Comparison of ENCODE assay signal across 9 cellular contexts in genomic region chr3:128170866-128171516, GRCh38. TPM values are rescaled to one million over a fixed set of nuclear protein-coding genes. Genes with fewer than 3 reads are reported as not detected.
DNase-seq lines count a peak whose midpoint lies in the region; ATAC-seq lines count a peak whose summit lies in the region.
"Had no signal": no experiment of that assay in that cellular context is flagged by ENCODE, and none has a peak within 500 bp of the region (broad histone marks: within the 10 kb centered on the region; RNA-seq: fewer than 3 reads in every experiment).

No MANE protein-coding gene starts in this region.

- CTCF ChIA-PET in activated CD4-positive, alpha-beta T cell treated with anti-CD3 and anti-CD28 coated beads for 36 hours (lab: Charles Lee), result interaction anchor here (0.8 kb wide), 1 partner anchor 40 kb away, joined by 3 read pairs; no protein-coding TSS in a partner anchor

- POLR2A ChIA-PET in activated CD4-positive, alpha-beta T cell treated with anti-CD3 and anti-CD28 coated beads for 36 hours (lab: Charles Lee), result interaction anchor here (0.5 to 0.7 kb wide), 2 partner anchors 17 to 113 kb away, joined by 3 to 4 read pairs; no protein-coding TSS in a partner anchor

- peaks cover 2% of the 10 kb centered on the region for H3K36me3 Mint-ChIP-seq in activated CD4-positive, alpha-beta T cell treated with anti-CD3 and anti-CD28 coated beads for 36 hours (ENCODE audit: low read depth)
- no peaks in the 10 kb centered on the region for H3K36me3 Mint-ChIP-seq in activated CD4-positive, alpha-beta T cell treated with anti-CD3 and anti-CD28 coated beads, Interleukin-2, amount 10 ng/mL, durations not matched to agents 24 days and 14 days (ENCODE audit: low read depth)
- H3K36me3 Mint-ChIP-seq: activated naive CD4-positive, alpha-beta T cell treated with anti-CD3 and anti-CD28 coated beads, Interleukin-2, amount 50 U/mL, for 24 hours had no signal

- no peaks in the 10 kb centered on the region for H3K9me3 Mint-ChIP-seq in activated CD4-positive, alpha-beta T cell treated with anti-CD3 and anti-CD28 coated beads for 36 hours (ENCODE audit: low read depth)
- no peaks in the 10 kb centered on the region for H3K9me3 Mint-ChIP-seq in activated CD4-positive, alpha-beta T cell treated with anti-CD3 and anti-CD28 coated beads, Interleukin-2, amount 10 ng/mL, durations not matched to agents 24 days and 14 days
- H3K9me3 Mint-ChIP-seq: activated naive CD4-positive, alpha-beta T cell treated with anti-CD3 and anti-CD28 coated beads, Interleukin-2, amount 50 U/mL, for 24 hours had no signal

- DNase-seq in activated CD4-positive, alpha-beta T cell treated with anti-CD3 and anti-CD28 coated beads for 36 hours, result peak; percentile 18
- DNase-seq in activated CD4-positive, alpha-beta T cell treated with anti-CD3 and anti-CD28 coated beads, Interleukin-2, amount 10 ng/mL, durations not matched to agents 24 days and 14 days, result no peak
- peak; percentile 78 for DNase-seq in NCI-H2171 treated with DMSO at 0.1 percent for 48 hours (lab: John Stamatoyannopoulos, UW)
- peak; percentile 74 for DNase-seq in amniotic epithelial cell (ENCODE audit: low read depth)
- DNase-seq in left cardiac atrium, result peak; percentile 65
- DNase-seq in retina, result peak; percentile 69
- no peak for DNase-seq in activated CD4-positive, alpha-beta T cell treated with anti-CD3 and anti-CD28 coated beads for 1 hour

- H3K27me3 Mint-ChIP-seq in activated CD4-positive, alpha-beta T cell treated with anti-CD3 and anti-CD28 coated beads for 36 hours, result no peaks in the 10 kb centered on the region
- no peaks in the 10 kb centered on the region for H3K27me3 Mint-ChIP-seq in activated CD4-positive, alpha-beta T cell treated with anti-CD3 and anti-CD28 coated beads, Interleukin-2, amount 10 ng/mL, durations not matched to agents 24 days and 14 days
- H3K27me3 Mint-ChIP-seq: activated naive CD4-positive, alpha-beta T cell treated with anti-CD3 and anti-CD28 coated beads, Interleukin-2, amount 50 U/mL, for 24 hours had no signal

- no peak overlapping the region for H3K27ac Mint-ChIP-seq in activated CD4-positive, alpha-beta T cell treated with anti-CD3 and anti-CD28 coated beads for 36 hours
- no peak overlapping the region for H3K27ac Mint-ChIP-seq in activated CD4-positive, alpha-beta T cell treated with anti-CD3 and anti-CD28 coated beads, Interleukin-2, amount 10 ng/mL, durations not matched to agents 24 days and 14 days
- H3K27ac Mint-ChIP-seq: activated naive CD4-positive, alpha-beta T cell treated with anti-CD3 and anti-CD28 coated beads, Interleukin-2, amount 50 U/mL, for 24 hours had no signal

- ATAC-seq in activated CD4-positive, alpha-beta T cell treated with anti-CD3 and anti-CD28 coated beads for 36 hours, result peak; percentile 30
- ATAC-seq in left cardiac atrium (peak; percentile 79 to 82), GM21367 (IDR thresholded peaks at IDR 0.05; ENCODE audit: unreplicated experiment) (no peak)

- intact Hi-C loops in activated CD4-positive, alpha-beta T cell treated with anti-CD3 and anti-CD28 coated beads for 36 hours (cut with DNase I, micrococcal nuclease), result loop anchor here in 1 of 2 experiments (5.0 kb wide), 1 partner anchor 141 kb away; no protein-coding TSS in a partner anchor
- intact Hi-C loops in activated CD4-positive, alpha-beta T cell treated with anti-CD3 and anti-CD28 coated beads, Interleukin-2, amount 10 ng/mL, durations not matched to agents 24 days and 14 days (cut with micrococcal nuclease), result no loop called here
- intact Hi-C loops in left cardiac atrium (cut with DNase I), result loop anchor here (5.0 to 10.0 kb wide), 3 partner anchors 144 to 326 kb away; partner anchors contain the start of gene GATA2 (in 1 of the 2)

- no peak overlapping the region for H3K4me3 Mint-ChIP-seq in activated CD4-positive, alpha-beta T cell treated with anti-CD3 and anti-CD28 coated beads for 36 hours
- no peak overlapping the region for H3K4me3 Mint-ChIP-seq in activated CD4-positive, alpha-beta T cell treated with anti-CD3 and anti-CD28 coated beads, Interleukin-2, amount 10 ng/mL, durations not matched to agents 24 days and 14 days
- H3K4me3 Mint-ChIP-seq: activated naive CD4-positive, alpha-beta T cell treated with anti-CD3 and anti-CD28 coated beads, Interleukin-2, amount 50 U/mL, for 24 hours had no signal

- peaks cover 25% of the 10 kb centered on the region for H3K4me1 Mint-ChIP-seq in activated CD4-positive, alpha-beta T cell treated with anti-CD3 and anti-CD28 coated beads for 36 hours
- H3K4me1 Mint-ChIP-seq in activated CD4-positive, alpha-beta T cell treated with anti-CD3 and anti-CD28 coated beads, Interleukin-2, amount 10 ng/mL, durations not matched to agents 24 days and 14 days, result peaks cover 5% of the 10 kb centered on the region

RNA-seq across cellular contexts. Expression of gene EEFSEC, which starts 17.7 kb away (rescaled TPM):
- total RNA-seq in activated CD4-positive, alpha-beta T cell treated with anti-CD3 and anti-CD28 coated beads for 36 hours, result 10 to 100 TPM; 19.6 to 20.7 TPM
- 19.2 and 21.3 TPM in 2 replicates for total RNA-seq in activated CD4-positive, alpha-beta T cell treated with anti-CD3 and anti-CD28 coated beads, Interleukin-2, amount 10 ng/mL, durations not matched to agents 24 days and 14 days
- total RNA-seq in left cardiac atrium, result 10 to 100 TPM; 13.5 to 18.9 TPM

RNA-seq across cellular contexts. Expression of gene RUVBL1, which starts 47.4 kb away (rescaled TPM):
- total RNA-seq in activated CD4-positive, alpha-beta T cell treated with anti-CD3 and anti-CD28 coated beads for 36 hours, result 10 to 100 TPM; 97.0 to 99.9 TPM
- total RNA-seq in activated CD4-positive, alpha-beta T cell treated with anti-CD3 and anti-CD28 coated beads, Interleukin-2, amount 10 ng/mL, durations not matched to agents 24 days and 14 days, result 149 and 150 TPM in 2 replicates
- 10 to 100 TPM; 22.1 to 23.7 TPM for total RNA-seq in left cardiac atrium

Comparison
In these comparisons a context has a peak if more than half of its experiments do, and no peak if none do; other contexts are left out.
1. DNase-seq: peak in activated CD4-positive, alpha-beta T cell treated with anti-CD3 and anti-CD28 coated beads for 36 hours (single experiment), NCI-H2171 treated with DMSO at 0.1 percent for 48 hours (single experiment), amniotic epithelial cell (single experiment), left cardiac atrium (single experiment) and retina (single experiment); none in activated CD4-positive, alpha-beta T cell treated with anti-CD3 and anti-CD28 coated beads, Interleukin-2, amount 10 ng/mL, durations not matched to agents 24 days and 14 days (single experiment) and activated CD4-positive, alpha-beta T cell treated with anti-CD3 and anti-CD28 coated beads for 1 hour (single experiment).